ENCODE assay signal across 8 cellular contexts in genomic region chr1:3899776-3900149, GRCh38. TPM values are rescaled to one million over a fixed set of nuclear protein-coding genes. Genes with fewer than 3 reads are reported as not detected.
DNase-seq lines count a peak whose midpoint lies in the region; ATAC-seq and TF ChIP-seq lines count a peak whose summit lies in the region.

No MANE protein-coding gene starts in this region.

- ATAC-seq in GM19452 (IDR thresholded peaks at IDR 0.05; ENCODE audit: unreplicated experiment), result no peak

- in situ Hi-C loops in HAP-1 (cut with MboI; ENCODE audit: low sequenced_read_pairs), result no loop called here
- in situ Hi-C loops in ACHN (cut with HindIII; ENCODE audit: low pct_ligation_motif_present, low pct_unique_long_range_greater_than_20kb, low sequenced_read_pairs), result no loop called here

- H3K36me3 ChIP-seq in HAP-1 (replicated peaks), result peaks cover 15% of the 10 kb centered on the region

- peaks cover 8% of the 10 kb centered on the region for H3K36me3 Mint-ChIP-seq in progenitor cell of endocrine pancreas (ENCODE audit: insufficient read depth)

- H3K4me3 Mint-ChIP-seq in progenitor cell of endocrine pancreas (ENCODE audit: low read depth), result peak overlapping the region; percentile 86

- peak overlapping the region; percentile 94 for H3K4me3 ChIP-seq in HAP-1
- peak overlapping the region; percentile 95 for H3K4me3 ChIP-seq in epithelial cell of proximal tubule (ENCODE audit: low read depth, low read length)

- TF ChIP-seq CTCF in GM10266 (IDR thresholded peaks at IDR 0.05; ENCODE audit: control insufficient read depth, insufficient read depth, low read depth, missing control alignments) (no peak), epithelial cell of proximal tubule (conservative IDR thresholded peaks at IDR 0.05; ENCODE audit: low read depth, low read length) (no peak), progenitor cell of endocrine pancreas (IDR thresholded peaks at IDR 0.05; ENCODE audit: unreplicated experiment) (no peak)

- H3K4me1 ChIP-seq in HAP-1, result peaks cover 2% of the 10 kb centered on the region; the same call in 1 of the 2 replicates

- peaks cover 4% of the 10 kb centered on the region for H3K9me3 Mint-ChIP-seq in progenitor cell of endocrine pancreas (ENCODE audit: low read depth)

- H3K4me1 Mint-ChIP-seq in progenitor cell of endocrine pancreas (ENCODE audit: low read depth), result peaks cover 5% of the 10 kb centered on the region

- H3K27ac Mint-ChIP-seq in progenitor cell of endocrine pancreas, result peak overlapping the region; percentile 100

- no peaks in the 10 kb centered on the region for H3K27me3 ChIP-seq in HAP-1 (ENCODE audit: low read depth)

- peaks cover 5% of the 10 kb centered on the region for H3K9me3 ChIP-seq in HAP-1

- H3K27me3 Mint-ChIP-seq in progenitor cell of endocrine pancreas, result no peaks in the 10 kb centered on the region

- DNase-seq in GM10266 (ENCODE audit: extremely low spot score) (peak; percentile 61), HAP-1 (ENCODE audit: low spot score in 2 of 2) (no peak), SK-N-DZ (ENCODE audit: low spot score) (peak; percentile 24), epithelial cell of proximal tubule (ENCODE audit: low read depth) (no peak), progenitor cell of endocrine pancreas (ENCODE audit: low spot score, unreplicated experiment) (peak; percentile 42), ACHN (no peak), LoVo (ENCODE audit: low spot score) (no peak)

RNA-seq across cellular contexts. Expression of gene C1orf174, which starts 0.3 kb away (rescaled TPM):
- 15.3 TPM in 2 replicates for polyA plus RNA-seq in SK-N-DZ (2014; cell fraction: cytosol; rRNA removed)
- polyA plus RNA-seq in SK-N-DZ (2014; cell fraction: nucleus; rRNA removed), result 13.4 and 26.5 TPM in 2 replicates
- total RNA-seq in epithelial cell of proximal tubule (21.9 and 38.2 TPM in 2 replicates), progenitor cell of endocrine pancreas (25.3 and 26.9 TPM in 2 replicates)

RNA-seq across cellular contexts. Expression of gene DFFB, which starts 42.5 kb away (rescaled TPM):
- polyA plus RNA-seq in SK-N-DZ (2014; cell fraction: cytosol; rRNA removed), result 8.6 and 9.7 TPM in 2 replicates
- 6.7 and 12.9 TPM in 2 replicates for polyA plus RNA-seq in SK-N-DZ (2014; cell fraction: nucleus; rRNA removed)
- 6.1 and 6.2 TPM in 2 replicates for total RNA-seq in epithelial cell of proximal tubule
- 11.5 and 11.9 TPM in 2 replicates for total RNA-seq in progenitor cell of endocrine pancreas

RNA-seq across cellular contexts. Expression of gene CEP104, which starts 42.8 kb away (rescaled TPM):
- polyA plus RNA-seq in SK-N-DZ (2014; cell fraction: cytosol; rRNA removed), result 12.4 and 21.0 TPM in 2 replicates
- 11.6 and 44.0 TPM in 2 replicates for polyA plus RNA-seq in SK-N-DZ (2014; cell fraction: nucleus; rRNA removed)
- total RNA-seq in epithelial cell of proximal tubule, result 18.3 and 18.4 TPM in 2 replicates
- total RNA-seq in progenitor cell of endocrine pancreas, result 43.8 and 47.7 TPM in 2 replicates

Comparison
In these comparisons a context has a peak if more than half of its experiments do, and no peak if none do; other contexts are left out.
1. DNase-seq: peak in GM10266 (single experiment), SK-N-DZ (single experiment) and progenitor cell of endocrine pancreas (single experiment); none in HAP-1 (0 of 2), epithelial cell of proximal tubule (single experiment), ACHN (single experiment) and LoVo (single experiment).